In the genomic region with DNA sequence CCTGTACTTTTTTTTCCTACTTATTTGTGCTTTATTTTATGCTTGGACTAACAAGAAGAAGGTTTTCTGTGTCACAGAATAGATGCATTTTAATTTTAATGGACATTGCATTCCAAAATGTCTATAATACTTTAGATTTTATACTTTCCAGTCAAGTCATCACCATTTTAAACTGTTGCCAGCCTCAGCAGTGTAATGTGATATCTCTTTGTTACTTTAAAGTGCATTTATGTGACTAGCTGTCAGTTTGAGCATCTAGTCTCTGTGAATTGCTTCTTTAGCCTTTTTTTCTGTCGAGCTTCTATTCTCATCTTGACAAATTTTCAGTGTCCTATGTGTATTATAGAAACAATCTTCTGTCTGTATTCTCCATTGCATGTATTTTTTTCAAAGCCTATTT, we compare ENCODE assay signal across 9 cellular contexts.
"Had no signal": no experiment of that assay in that cellular context is flagged by ENCODE, and none has a peak within 500 bp of the region (broad histone marks: within the 10 kb centered on the region; RNA-seq: fewer than 3 reads in every experiment).

No MANE protein-coding gene starts in this region.

- DNase-seq: activated CD4-positive, CD25-positive, alpha-beta regulatory T cell treated with anti-CD3 and anti-CD28 coated beads, Interleukin-2, amount 50 U/mL, for 72 hours; activated naive CD8-positive, alpha-beta T cell treated with anti-CD3 and anti-CD28 coated beads, Interleukin-2, amount 10 ng/mL, durations not matched to agents 7 days and 5 days; anterior cingulate cortex; cerebellar nuclear complex; effector memory CD4-positive, alpha-beta T cell; foreskin keratinocyte; head of caudate nucleus; kidney glomerular epithelial cell; pancreas had no signal
